In the genomic region with DNA sequence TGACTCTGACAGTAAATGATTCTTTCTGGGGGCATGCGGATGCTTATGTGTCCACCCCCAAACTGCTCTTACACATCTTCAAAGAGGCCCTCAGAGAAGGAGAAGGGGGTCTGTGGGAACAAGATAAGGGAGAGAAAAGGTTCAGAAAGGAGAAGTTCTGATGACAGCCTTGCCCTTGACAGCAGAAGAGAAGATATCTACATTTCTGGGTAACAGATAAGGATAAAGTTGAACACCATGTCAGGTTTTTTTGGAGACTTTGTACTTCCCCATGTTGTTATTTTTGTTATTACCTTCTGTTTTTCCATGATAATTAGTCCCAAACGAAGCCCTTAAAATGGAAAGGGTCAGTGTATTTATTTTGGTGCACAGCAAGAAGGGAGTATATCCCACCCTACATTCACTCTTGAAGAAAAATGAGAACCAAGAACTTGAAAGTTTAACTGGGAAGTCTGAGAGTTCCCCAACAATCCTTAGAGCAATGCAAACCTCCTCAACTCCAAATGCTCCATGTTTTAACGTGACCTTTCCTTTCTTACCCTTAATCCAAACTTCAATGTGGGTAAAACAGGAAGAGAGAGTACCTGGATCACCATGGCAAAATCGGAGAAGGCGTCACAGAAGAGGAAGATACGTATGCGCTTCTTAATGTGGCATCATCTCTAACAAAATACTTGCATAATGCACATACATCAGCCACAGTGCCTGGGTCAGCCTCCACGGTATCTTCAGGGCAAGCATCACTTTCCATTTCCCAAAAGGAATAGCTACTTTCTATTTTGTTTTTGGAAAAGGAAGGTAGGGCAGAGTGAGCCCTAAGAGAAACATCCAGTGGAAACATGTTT, we compare ENCODE assay signal across 1 cellular context.
TF ChIP-seq lines count a peak whose summit lies in the region.

No MANE protein-coding gene starts in this region.

TF ChIP-seq in K562, 482 proteins besides CTCF, POLR2A, EP300 and RAD21 (continued from another document and continues in another):
- TF ChIP-seq, protein P1, sequence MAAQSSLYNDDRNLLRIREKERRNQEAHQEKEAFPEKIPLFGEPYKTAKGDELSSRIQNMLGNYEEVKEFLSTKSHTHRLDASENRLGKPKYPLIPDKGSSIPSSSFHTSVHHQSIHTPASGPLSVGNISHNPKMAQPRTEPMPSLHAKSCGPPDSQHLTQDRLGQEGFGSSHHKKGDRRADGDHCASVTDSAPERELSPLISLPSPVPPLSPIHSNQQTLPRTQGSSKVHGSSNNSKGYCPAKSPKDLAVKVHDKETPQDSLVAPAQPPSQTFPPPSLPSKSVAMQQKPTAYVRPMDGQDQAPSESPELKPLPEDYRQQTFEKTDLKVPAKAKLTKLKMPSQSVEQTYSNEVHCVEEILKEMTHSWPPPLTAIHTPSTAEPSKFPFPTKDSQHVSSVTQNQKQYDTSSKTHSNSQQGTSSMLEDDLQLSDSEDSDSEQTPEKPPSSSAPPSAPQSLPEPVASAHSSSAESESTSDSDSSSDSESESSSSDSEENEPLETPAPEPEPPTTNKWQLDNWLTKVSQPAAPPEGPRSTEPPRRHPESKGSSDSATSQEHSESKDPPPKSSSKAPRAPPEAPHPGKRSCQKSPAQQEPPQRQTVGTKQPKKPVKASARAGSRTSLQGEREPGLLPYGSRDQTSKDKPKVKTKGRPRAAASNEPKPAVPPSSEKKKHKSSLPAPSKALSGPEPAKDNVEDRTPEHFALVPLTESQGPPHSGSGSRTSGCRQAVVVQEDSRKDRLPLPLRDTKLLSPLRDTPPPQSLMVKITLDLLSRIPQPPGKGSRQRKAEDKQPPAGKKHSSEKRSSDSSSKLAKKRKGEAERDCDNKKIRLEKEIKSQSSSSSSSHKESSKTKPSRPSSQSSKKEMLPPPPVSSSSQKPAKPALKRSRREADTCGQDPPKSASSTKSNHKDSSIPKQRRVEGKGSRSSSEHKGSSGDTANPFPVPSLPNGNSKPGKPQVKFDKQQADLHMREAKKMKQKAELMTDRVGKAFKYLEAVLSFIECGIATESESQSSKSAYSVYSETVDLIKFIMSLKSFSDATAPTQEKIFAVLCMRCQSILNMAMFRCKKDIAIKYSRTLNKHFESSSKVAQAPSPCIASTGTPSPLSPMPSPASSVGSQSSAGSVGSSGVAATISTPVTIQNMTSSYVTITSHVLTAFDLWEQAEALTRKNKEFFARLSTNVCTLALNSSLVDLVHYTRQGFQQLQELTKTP (IDR thresholded peaks at IDR 0.05; ENCODE audit: low read depth in 1 of 2, partially characterized antibody in 2 of 2) = peak in 1 of 2 experiments; percentile 88
- TF ChIP-seq XRCC3 (IDR thresholded peaks at IDR 0.05) (no peak), KDM5B (IDR thresholded peaks at IDR 0.05; ENCODE audit: insufficient replicate concordance, low read depth, low read length) (no peak), ZNF444 (CRISPR knock-in tag; IDR thresholded peaks at IDR 0.05) (no peak), FOXA3 (CRISPR knock-in tag; conservative IDR thresholded peaks at IDR 0.05 in 1 of 2, IDR thresholded peaks at IDR 0.05 in 1 of 2) (no peak; a peak in 1 of 4 replicates), MCM3 (IDR thresholded peaks at IDR 0.05) (no peak), ZNF224 (CRISPR knock-in tag; IDR thresholded peaks at IDR 0.05) (no peak), NFXL1 (CRISPR knock-in tag; IDR thresholded peaks at IDR 0.05) (no peak), ZNF507 (tag; conservative IDR thresholded peaks at IDR 0.05) (no peak), ZNF384 (IDR thresholded peaks at IDR 0.05; ENCODE audit: low read depth, low read length) (peak; percentile 55; the same call in 1 of the 2 replicates), PHB2 (IDR thresholded peaks at IDR 0.05; ENCODE audit: low read depth) (peak; percentile 81), KDM2B (CRISPR knock-in tag; IDR thresholded peaks at IDR 0.05) (no peak), KLF6 (CRISPR knock-in tag; IDR thresholded peaks at IDR 0.05; ENCODE audit: borderline replicate concordance) (peak; percentile 69; the same call in 1 of the 2 replicates), ZNF24 (IDR thresholded peaks at IDR 0.05) (peak; percentile 29; the same call in 1 of the 2 replicates), GTF2A2 (tag; IDR thresholded peaks at IDR 0.05) (no peak), SRSF3 (IDR thresholded peaks at IDR 0.05; ENCODE audit: insufficient read depth, low read length) (no peak), ZNF347 (CRISPR knock-in tag; IDR thresholded peaks at IDR 0.05; ENCODE audit: low read depth) (no peak), GATAD2B (IDR thresholded peaks at IDR 0.05; ENCODE audit: borderline replicate concordance) (peak; percentile 94), TCF3 (CRISPR knock-in tag; IDR thresholded peaks at IDR 0.05) (peak; percentile 96), RFX5 (IDR thresholded peaks at IDR 0.05; ENCODE audit: low read depth, low read length) (no peak), CXXC5 (CRISPR knock-in tag; IDR thresholded peaks at IDR 0.05) (peak; percentile 64), BRF1 (IDR thresholded peaks at IDR 0.05; ENCODE audit: borderline replicate concordance, extremely low read depth, insufficient read length) (no peak), TAF9B (IDR thresholded peaks at IDR 0.05; ENCODE audit: partially characterized antibody) (no peak), EZH2 (IDR thresholded peaks at IDR 0.05; ENCODE audit: borderline replicate concordance, low read depth, low read length) (no peak)
- TF ChIP-seq, protein P2, sequence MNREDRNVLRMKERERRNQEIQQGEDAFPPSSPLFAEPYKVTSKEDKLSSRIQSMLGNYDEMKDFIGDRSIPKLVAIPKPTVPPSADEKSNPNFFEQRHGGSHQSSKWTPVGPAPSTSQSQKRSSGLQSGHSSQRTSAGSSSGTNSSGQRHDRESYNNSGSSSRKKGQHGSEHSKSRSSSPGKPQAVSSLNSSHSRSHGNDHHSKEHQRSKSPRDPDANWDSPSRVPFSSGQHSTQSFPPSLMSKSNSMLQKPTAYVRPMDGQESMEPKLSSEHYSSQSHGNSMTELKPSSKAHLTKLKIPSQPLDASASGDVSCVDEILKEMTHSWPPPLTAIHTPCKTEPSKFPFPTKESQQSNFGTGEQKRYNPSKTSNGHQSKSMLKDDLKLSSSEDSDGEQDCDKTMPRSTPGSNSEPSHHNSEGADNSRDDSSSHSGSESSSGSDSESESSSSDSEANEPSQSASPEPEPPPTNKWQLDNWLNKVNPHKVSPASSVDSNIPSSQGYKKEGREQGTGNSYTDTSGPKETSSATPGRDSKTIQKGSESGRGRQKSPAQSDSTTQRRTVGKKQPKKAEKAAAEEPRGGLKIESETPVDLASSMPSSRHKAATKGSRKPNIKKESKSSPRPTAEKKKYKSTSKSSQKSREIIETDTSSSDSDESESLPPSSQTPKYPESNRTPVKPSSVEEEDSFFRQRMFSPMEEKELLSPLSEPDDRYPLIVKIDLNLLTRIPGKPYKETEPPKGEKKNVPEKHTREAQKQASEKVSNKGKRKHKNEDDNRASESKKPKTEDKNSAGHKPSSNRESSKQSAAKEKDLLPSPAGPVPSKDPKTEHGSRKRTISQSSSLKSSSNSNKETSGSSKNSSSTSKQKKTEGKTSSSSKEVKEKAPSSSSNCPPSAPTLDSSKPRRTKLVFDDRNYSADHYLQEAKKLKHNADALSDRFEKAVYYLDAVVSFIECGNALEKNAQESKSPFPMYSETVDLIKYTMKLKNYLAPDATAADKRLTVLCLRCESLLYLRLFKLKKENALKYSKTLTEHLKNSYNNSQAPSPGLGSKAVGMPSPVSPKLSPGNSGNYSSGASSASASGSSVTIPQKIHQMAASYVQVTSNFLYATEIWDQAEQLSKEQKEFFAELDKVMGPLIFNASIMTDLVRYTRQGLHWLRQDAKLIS (CRISPR knock-in tag; IDR thresholded peaks at IDR 0.05) = no peak
- TF ChIP-seq, protein P3, sequence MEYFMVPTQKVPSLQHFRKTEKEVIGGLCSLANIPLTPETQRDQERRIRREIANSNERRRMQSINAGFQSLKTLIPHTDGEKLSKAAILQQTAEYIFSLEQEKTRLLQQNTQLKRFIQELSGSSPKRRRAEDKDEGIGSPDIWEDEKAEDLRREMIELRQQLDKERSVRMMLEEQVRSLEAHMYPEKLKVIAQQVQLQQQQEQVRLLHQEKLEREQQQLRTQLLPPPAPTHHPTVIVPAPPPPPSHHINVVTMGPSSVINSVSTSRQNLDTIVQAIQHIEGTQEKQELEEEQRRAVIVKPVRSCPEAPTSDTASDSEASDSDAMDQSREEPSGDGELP (CRISPR knock-in tag; IDR thresholded peaks at IDR 0.05; ENCODE audit: borderline replicate concordance) = no peak
- TF ChIP-seq, protein P4, sequence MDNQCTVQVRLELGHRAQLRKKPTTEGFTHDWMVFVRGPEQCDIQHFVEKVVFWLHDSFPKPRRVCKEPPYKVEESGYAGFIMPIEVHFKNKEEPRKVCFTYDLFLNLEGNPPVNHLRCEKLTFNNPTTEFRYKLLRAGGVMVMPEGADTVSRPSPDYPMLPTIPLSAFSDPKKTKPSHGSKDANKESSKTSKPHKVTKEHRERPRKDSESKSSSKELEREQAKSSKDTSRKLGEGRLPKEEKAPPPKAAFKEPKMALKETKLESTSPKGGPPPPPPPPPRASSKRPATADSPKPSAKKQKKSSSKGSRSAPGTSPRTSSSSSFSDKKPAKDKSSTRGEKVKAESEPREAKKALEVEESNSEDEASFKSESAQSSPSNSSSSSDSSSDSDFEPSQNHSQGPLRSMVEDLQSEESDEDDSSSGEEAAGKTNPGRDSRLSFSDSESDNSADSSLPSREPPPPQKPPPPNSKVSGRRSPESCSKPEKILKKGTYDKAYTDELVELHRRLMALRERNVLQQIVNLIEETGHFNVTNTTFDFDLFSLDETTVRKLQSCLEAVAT (IDR thresholded peaks at IDR 0.05) = no peak
- TF ChIP-seq, protein P5, sequence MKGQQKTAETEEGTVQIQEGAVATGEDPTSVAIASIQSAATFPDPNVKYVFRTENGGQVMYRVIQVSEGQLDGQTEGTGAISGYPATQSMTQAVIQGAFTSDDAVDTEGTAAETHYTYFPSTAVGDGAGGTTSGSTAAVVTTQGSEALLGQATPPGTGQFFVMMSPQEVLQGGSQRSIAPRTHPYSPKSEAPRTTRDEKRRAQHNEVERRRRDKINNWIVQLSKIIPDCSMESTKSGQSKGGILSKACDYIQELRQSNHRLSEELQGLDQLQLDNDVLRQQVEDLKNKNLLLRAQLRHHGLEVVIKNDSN (CRISPR knock-in tag; IDR thresholded peaks at IDR 0.05) = no peak
- TF ChIP-seq, protein P6, sequence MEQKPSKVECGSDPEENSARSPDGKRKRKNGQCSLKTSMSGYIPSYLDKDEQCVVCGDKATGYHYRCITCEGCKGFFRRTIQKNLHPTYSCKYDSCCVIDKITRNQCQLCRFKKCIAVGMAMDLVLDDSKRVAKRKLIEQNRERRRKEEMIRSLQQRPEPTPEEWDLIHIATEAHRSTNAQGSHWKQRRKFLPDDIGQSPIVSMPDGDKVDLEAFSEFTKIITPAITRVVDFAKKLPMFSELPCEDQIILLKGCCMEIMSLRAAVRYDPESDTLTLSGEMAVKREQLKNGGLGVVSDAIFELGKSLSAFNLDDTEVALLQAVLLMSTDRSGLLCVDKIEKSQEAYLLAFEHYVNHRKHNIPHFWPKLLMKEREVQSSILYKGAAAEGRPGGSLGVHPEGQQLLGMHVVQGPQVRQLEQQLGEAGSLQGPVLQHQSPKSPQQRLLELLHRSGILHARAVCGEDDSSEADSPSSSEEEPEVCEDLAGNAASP (IDR thresholded peaks at IDR 0.05) = no peak
- TF ChIP-seq, protein P7, sequence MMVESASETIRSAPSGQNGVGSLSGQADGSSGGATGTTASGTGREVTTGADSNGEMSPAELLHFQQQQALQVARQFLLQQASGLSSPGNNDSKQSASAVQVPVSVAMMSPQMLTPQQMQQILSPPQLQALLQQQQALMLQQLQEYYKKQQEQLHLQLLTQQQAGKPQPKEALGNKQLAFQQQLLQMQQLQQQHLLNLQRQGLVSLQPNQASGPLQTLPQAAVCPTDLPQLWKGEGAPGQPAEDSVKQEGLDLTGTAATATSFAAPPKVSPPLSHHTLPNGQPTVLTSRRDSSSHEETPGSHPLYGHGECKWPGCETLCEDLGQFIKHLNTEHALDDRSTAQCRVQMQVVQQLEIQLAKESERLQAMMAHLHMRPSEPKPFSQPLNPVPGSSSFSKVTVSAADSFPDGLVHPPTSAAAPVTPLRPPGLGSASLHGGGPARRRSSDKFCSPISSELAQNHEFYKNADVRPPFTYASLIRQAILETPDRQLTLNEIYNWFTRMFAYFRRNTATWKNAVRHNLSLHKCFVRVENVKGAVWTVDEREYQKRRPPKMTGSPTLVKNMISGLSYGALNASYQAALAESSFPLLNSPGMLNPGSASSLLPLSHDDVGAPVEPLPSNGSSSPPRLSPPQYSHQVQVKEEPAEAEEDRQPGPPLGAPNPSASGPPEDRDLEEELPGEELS (CRISPR knock-in tag; IDR thresholded peaks at IDR 0.05; ENCODE audit: borderline replicate concordance) = no peak
- TF ChIP-seq, protein P8, sequence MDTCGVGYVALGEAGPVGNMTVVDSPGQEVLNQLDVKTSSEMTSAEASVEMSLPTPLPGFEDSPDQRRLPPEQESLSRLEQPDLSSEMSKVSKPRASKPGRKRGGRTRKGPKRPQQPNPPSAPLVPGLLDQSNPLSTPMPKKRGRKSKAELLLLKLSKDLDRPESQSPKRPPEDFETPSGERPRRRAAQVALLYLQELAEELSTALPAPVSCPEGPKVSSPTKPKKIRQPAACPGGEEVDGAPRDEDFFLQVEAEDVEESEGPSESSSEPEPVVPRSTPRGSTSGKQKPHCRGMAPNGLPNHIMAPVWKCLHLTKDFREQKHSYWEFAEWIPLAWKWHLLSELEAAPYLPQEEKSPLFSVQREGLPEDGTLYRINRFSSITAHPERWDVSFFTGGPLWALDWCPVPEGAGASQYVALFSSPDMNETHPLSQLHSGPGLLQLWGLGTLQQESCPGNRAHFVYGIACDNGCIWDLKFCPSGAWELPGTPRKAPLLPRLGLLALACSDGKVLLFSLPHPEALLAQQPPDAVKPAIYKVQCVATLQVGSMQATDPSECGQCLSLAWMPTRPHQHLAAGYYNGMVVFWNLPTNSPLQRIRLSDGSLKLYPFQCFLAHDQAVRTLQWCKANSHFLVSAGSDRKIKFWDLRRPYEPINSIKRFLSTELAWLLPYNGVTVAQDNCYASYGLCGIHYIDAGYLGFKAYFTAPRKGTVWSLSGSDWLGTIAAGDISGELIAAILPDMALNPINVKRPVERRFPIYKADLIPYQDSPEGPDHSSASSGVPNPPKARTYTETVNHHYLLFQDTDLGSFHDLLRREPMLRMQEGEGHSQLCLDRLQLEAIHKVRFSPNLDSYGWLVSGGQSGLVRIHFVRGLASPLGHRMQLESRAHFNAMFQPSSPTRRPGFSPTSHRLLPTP (IDR thresholded peaks at IDR 0.05; ENCODE audit: borderline replicate concordance, extremely low read depth, insufficient read length) = no peak
- TF ChIP-seq, protein P9, sequence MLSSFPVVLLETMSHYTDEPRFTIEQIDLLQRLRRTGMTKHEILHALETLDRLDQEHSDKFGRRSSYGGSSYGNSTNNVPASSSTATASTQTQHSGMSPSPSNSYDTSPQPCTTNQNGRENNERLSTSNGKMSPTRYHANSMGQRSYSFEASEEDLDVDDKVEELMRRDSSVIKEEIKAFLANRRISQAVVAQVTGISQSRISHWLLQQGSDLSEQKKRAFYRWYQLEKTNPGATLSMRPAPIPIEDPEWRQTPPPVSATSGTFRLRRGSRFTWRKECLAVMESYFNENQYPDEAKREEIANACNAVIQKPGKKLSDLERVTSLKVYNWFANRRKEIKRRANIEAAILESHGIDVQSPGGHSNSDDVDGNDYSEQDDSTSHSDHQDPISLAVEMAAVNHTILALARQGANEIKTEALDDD (IDR thresholded peaks at IDR 0.05) = peak; percentile 18; the same call in 1 of the 2 replicates
